ENCODE assay signal across 1 cellular context in the genomic region with DNA sequence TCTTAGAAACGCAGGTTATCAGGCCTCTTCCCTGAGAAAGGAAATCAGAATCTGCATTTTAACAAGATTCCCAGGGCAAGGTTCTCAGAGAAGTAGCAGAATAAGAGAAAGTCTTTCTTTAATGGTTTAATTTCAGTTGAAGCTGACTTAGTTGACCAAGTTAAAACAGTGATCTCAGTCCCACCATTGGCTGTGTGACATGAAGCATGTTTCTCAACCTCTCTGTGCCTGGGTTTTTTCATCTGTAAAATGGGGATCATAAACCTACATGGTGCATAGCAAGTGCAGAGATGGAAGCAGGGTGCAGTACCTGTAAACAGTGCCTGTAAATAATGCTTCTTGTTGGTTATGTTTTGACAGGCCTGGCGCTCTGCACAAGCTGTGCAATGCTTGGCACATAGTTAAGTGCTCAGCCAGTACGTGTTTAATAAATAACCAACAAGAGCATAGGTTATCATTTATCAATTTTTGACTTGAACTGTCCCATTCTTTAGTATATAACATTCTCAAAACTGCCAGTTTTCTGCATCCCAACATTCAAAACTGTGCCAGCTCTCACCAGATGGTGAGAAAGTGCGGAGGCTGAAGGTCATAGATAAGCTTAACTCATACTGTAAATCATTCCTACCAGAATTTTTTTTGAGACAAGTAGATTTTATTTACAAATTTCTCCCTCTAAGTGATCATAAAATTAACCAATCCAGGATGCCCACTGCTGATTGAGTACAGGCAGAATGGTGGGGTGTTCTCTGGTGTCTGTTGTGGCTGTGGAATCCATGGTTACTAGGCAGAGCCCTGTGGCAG.
A peak's percentile ranks its signal among the peaks of the same experiment; 100 is the strongest.
TF ChIP-seq lines count a peak whose summit lies in the region.

No MANE protein-coding gene starts in this region.

TF ChIP-seq in A549, 52 proteins besides CTCF, POLR2A, EP300 and RAD21 (continued from another document):
- no peak for TF ChIP-seq HOXB5 (CRISPR knock-in tag; IDR thresholded peaks at IDR 0.05)
- TF ChIP-seq HDAC2 (IDR thresholded peaks at IDR 0.05) = no peak
- 0 out of 2 replicates have a peak, but pooled peaks have one; percentile 55 for TF ChIP-seq CHD4 (IDR thresholded peaks at IDR 0.05; ENCODE audit: borderline replicate concordance)
